In genomic region chr18:29123706-29124530, GRCh38 we compare ENCODE assay signal across 25 cellular contexts.
DNase-seq lines count a peak whose midpoint lies in the region; TF ChIP-seq lines count a peak whose summit lies in the region.
"Had no signal": no experiment of that assay in that cellular context is flagged by ENCODE, and none has a peak within 500 bp of the region (broad histone marks: within the 10 kb centered on the region; RNA-seq: fewer than 3 reads in every experiment).

No MANE protein-coding gene starts in this region.

- no peaks in the 10 kb centered on the region for H4K20me1 ChIP-seq in GM23248 (ENCODE audit: insufficient read depth)

- peak; percentile 3 for DNase-seq in GM23248
- DNase-seq in RPMI7951 (ENCODE audit: low read depth): peak; percentile 8
- DNase-seq in fibroblast of mammary gland (ENCODE audit: low read depth): peak; percentile 6
- no peak for DNase-seq in osteocyte (ENCODE audit: extremely low spot score, unreplicated experiment)
- no peak for DNase-seq in HEK293T (ENCODE audit: extremely low spot score)
- DNase-seq in putamen (ENCODE audit: low spot score): no peak
- no peak for DNase-seq in EL
- DNase-seq: activated CD4-positive, alpha-beta memory T cell treated with anti-CD3 and anti-CD28 coated beads for 36 hours; activated naive CD8-positive, alpha-beta T cell treated with anti-CD3 and anti-CD28 coated beads for 36 hours; activated T-cell treated with anti-CD3 and anti-CD28 coated beads, Interleukin-2, amount 50 U/mL, for 4 hours; effector CD8-positive, alpha-beta T cell; foreskin fibroblast; GF-D8; left lung; NCI-H1092 treated with DMSO at 0.1 percent for 48 hours; NCI-H2171 treated with DMSO at 0.1 percent for 48 hours; NCI-H774; Peyer's patch; stimulated activated CD4-positive, alpha-beta T cell treated with anti-CD3 and anti-CD28 coated beads, Interleukin-4, amount 100 ng/mL, for 4 hours; stimulated activated CD8-positive, alpha-beta memory T cell treated with anti-CD3 and anti-CD28 coated beads, Interleukin-4, amount 100 ng/mL, for 48 hours; substantia nigra had no signal

- TF ChIP-seq CTCF in fibroblast of mammary gland (conservative IDR thresholded peaks at IDR 0.05; ENCODE audit: control insufficient read depth, insufficient read depth, low read depth, low read length) (no peak), osteocyte (IDR thresholded peaks at IDR 0.05) (no peak)

- no peaks in the 10 kb centered on the region for H3K9me2 ChIP-seq in GM23248 (ENCODE audit: insufficient read depth)

- no peaks in the 10 kb centered on the region for H3K27me3 ChIP-seq in GM23248 (replicated peaks; ENCODE audit: insufficient read depth)
- H3K27me3 ChIP-seq: cardiac muscle cell, left lung, Peyer's patch had no signal

- in situ Hi-C loops in GM23248 (cut with MboI): no loop called here

- H3K4me3 ChIP-seq in GM23248 (no peak overlapping the region), fibroblast of mammary gland (ENCODE audit: control insufficient read depth, low read depth, low read length) (no peak overlapping the region)
- H3K4me3 ChIP-seq: cardiac muscle cell, left lung, Peyer's patch, skin epidermis had no signal

- H3F3A ChIP-seq in GM23248 (ENCODE audit: insufficient read depth): no peaks in the 10 kb centered on the region

- H3K9me3 Mint-ChIP-seq in osteocyte (ENCODE audit: unreplicated experiment): peaks cover 3% of the 10 kb centered on the region

- peaks cover 8% of the 10 kb centered on the region for H3K4me1 Mint-ChIP-seq in osteocyte (ENCODE audit: unreplicated experiment)
- H3K4me1 Mint-ChIP-seq: activated naive CD8-positive, alpha-beta T cell treated with anti-CD3 and anti-CD28 coated beads for 36 hours; B cell had no signal

- H3K4me3 Mint-ChIP-seq in osteocyte (ENCODE audit: unreplicated experiment): no peak overlapping the region
- H3K4me3 Mint-ChIP-seq: activated CD4-positive, alpha-beta memory T cell treated with anti-CD3 and anti-CD28 coated beads for 36 hours; activated naive CD8-positive, alpha-beta T cell treated with anti-CD3 and anti-CD28 coated beads for 36 hours; activated T-cell treated with anti-CD3 and anti-CD28 coated beads, Interleukin-2, amount 50 U/mL, for 4 hours; B cell had no signal

- no peak overlapping the region for H3K27ac ChIP-seq in GM23248
- H3K27ac ChIP-seq: cardiac muscle cell, left lung, parathyroid adenoma, Peyer's patch, skin epidermis had no signal

- no peaks in the 10 kb centered on the region for H3K79me2 ChIP-seq in GM23248 (ENCODE audit: insufficient read depth)
- H3K79me2 ChIP-seq: parathyroid adenoma had no signal

- no peaks in the 10 kb centered on the region for H3K9me3 ChIP-seq in GM23248 (ENCODE audit: low read depth)
- H3K9me3 ChIP-seq: left lung, Peyer's patch had no signal

- H2AFZ ChIP-seq in GM23248: peak overlapping the region; percentile 57
- H2AFZ ChIP-seq: parathyroid adenoma had no signal

- H3K36me3 Mint-ChIP-seq in osteocyte (ENCODE audit: unreplicated experiment): no peaks in the 10 kb centered on the region
- H3K36me3 Mint-ChIP-seq: activated CD4-positive, alpha-beta memory T cell treated with anti-CD3 and anti-CD28 coated beads for 36 hours; activated naive CD8-positive, alpha-beta T cell treated with anti-CD3 and anti-CD28 coated beads for 36 hours had no signal

- H3K4me1 ChIP-seq in GM23248 (ENCODE audit: insufficient read depth): no peaks in the 10 kb centered on the region
- H3K4me1 ChIP-seq: left lung, parathyroid adenoma, Peyer's patch had no signal

- no peaks in the 10 kb centered on the region for H3K36me3 ChIP-seq in GM23248 (ENCODE audit: low read depth)
- H3K36me3 ChIP-seq: cardiac muscle cell, left lung, Peyer's patch had no signal

- no peaks in the 10 kb centered on the region for H3K27me3 Mint-ChIP-seq in osteocyte (ENCODE audit: unreplicated experiment)
- H3K27me3 Mint-ChIP-seq: activated CD4-positive, alpha-beta memory T cell treated with anti-CD3 and anti-CD28 coated beads for 36 hours; activated naive CD8-positive, alpha-beta T cell treated with anti-CD3 and anti-CD28 coated beads for 36 hours; B cell had no signal

- no peak overlapping the region for H3K9ac ChIP-seq in GM23248
- H3K9ac ChIP-seq: parathyroid adenoma had no signal

- CTCF ChIA-PET in HEK293T (lab: Yijun Ruan, JAX): no interaction called here

- WGBS in GM23248 (ENCODE audit: low coverage in 1 of 2, low lambda C conversion rate in 2 of 2, missing lambda C conversion rate in 2 of 2), 2 experiments: 92 to 93% methylated on average over 1 of the region's 1 CpG

- POLR2A ChIA-PET in HEK293T (lab: Yijun Ruan, JAX): no interaction called here

- no peak overlapping the region for H3K4me2 ChIP-seq in GM23248 (ENCODE audit: unreplicated experiment)

- peak overlapping the region; percentile 57 for H3K27ac Mint-ChIP-seq in osteocyte (ENCODE audit: unreplicated experiment)
- H3K27ac Mint-ChIP-seq: activated CD4-positive, alpha-beta memory T cell treated with anti-CD3 and anti-CD28 coated beads for 36 hours; activated naive CD8-positive, alpha-beta T cell treated with anti-CD3 and anti-CD28 coated beads for 36 hours; B cell had no signal

TF ChIP-seq in HEK293T, 16 proteins besides CTCF, POLR2A, EP300 and RAD21:
- no peak for TF ChIP-seq NFRKB (IDR thresholded peaks at IDR 0.05)
- no peak for TF ChIP-seq ELF4 (IDR thresholded peaks at IDR 0.05)
- TF ChIP-seq FOXK2 (IDR thresholded peaks at IDR 0.05): no peak
- TF ChIP-seq CTBP1 (IDR thresholded peaks at IDR 0.05; ENCODE audit: borderline replicate concordance): no peak
- no peak for TF ChIP-seq TARDBP (IDR thresholded peaks at IDR 0.05)
- no peak for TF ChIP-seq LEF1 (IDR thresholded peaks at IDR 0.05; ENCODE audit: borderline replicate concordance)
- no peak for TF ChIP-seq L3MBTL2 (conservative IDR thresholded peaks at IDR 0.05)
- TF ChIP-seq ZNF384 (IDR thresholded peaks at IDR 0.05): no peak
- no peak for TF ChIP-seq BHLHE40 (IDR thresholded peaks at IDR 0.05; ENCODE audit: borderline replicate concordance)
- no peak for TF ChIP-seq PKNOX1 (IDR thresholded peaks at IDR 0.05)
- TF ChIP-seq HDGF (IDR thresholded peaks at IDR 0.05; ENCODE audit: borderline replicate concordance): no peak
- no peak for TF ChIP-seq FOXM1 (IDR thresholded peaks at IDR 0.05; ENCODE audit: borderline replicate concordance)
- TF ChIP-seq SP1 (IDR thresholded peaks at IDR 0.05): no peak
- TF ChIP-seq ARNT (IDR thresholded peaks at IDR 0.05): no peak
- TF ChIP-seq SUZ12 (IDR thresholded peaks at IDR 0.05): no peak
- TF ChIP-seq FOXA1 (IDR thresholded peaks at IDR 0.05): no peak
TF ChIP-seq in HEK293T: peak in this region for 0.

Comparison
In these comparisons a context has a peak if more than half of its experiments do, and no peak if none do; other contexts are left out.
1. DNase-seq: peak in GM23248 (single experiment), RPMI7951 (single experiment) and fibroblast of mammary gland (single experiment); none in osteocyte (single experiment), HEK293T (single experiment), putamen (single experiment) and EL (single experiment).